In the genomic region with DNA sequence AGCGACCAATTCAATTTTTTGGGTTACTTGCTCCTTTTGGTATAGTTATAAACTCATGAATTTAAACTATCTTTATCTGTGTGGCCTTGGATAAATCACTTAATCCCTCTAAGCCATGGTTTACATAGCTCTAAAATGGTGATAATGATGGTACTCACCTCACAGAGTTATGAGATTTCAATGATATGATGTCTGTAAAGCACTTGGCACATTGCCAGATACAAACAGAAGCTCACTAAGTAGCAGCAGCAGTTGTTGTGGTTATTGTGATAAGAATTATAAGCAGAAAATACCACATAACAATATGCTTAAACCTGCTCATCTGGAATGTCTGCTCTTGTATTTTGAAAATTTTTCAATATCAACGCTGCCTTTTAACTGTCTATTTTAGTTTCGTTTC, we compare ENCODE assay signal across 28 cellular contexts.
DNase-seq lines count a peak whose midpoint lies in the region; FAIRE-seq and TF ChIP-seq lines count a peak whose summit lies in the region.
"Had no signal": no experiment of that assay in that cellular context is flagged by ENCODE, and none has a peak within 500 bp of the region (broad histone marks: within the 10 kb centered on the region; RNA-seq: fewer than 3 reads in every experiment).

No MANE protein-coding gene starts in this region.

- peaks cover 7% of the 10 kb centered on the region for H3K27me3 Mint-ChIP-seq in Caco-2 (ENCODE audit: insufficient read depth, unreplicated experiment)
- H3K27me3 Mint-ChIP-seq: activated CD4-positive, alpha-beta T cell treated with anti-CD3 and anti-CD28 coated beads, Interleukin-2, amount 10 ng/mL, durations not matched to agents 7 days and 5 days; activated naive CD8-positive, alpha-beta T cell treated with anti-CD3 and anti-CD28 coated beads for 36 hours; CD4-positive, alpha-beta memory T cell; stimulated activated memory B cell treated with anti-CD40 and anti-IgM and Interleukin-4, amounts not matched to agents 10 μg/mL and 1 μg/mL and 100 μg/mL, for 72 hours had no signal

- FAIRE-seq in small intestine (lab: Jason Lieb, UNC) = no peak
- FAIRE-seq: astrocyte, colon had no signal

- H3K36me3 ChIP-seq in HEK293 (ENCODE audit: control insufficient read depth in 2 of 2, insufficient read depth in 1 of 2, low read length in 2 of 2) = no peaks in the 10 kb centered on the region
- no peaks in the 10 kb centered on the region for H3K36me3 ChIP-seq in Caco-2 (ENCODE audit: control insufficient read depth, insufficient read depth, low read length)
- no peaks in the 10 kb centered on the region for H3K36me3 ChIP-seq in small intestine (ENCODE audit: control insufficient read depth in 2 of 2, insufficient read depth in 2 of 2, low read length in 2 of 2)
- H3K36me3 ChIP-seq: cardiac muscle cell, gastroesophageal sphincter, HAP-1, transverse colon had no signal

- intact Hi-C loops in Caco-2 (cut with micrococcal nuclease; ENCODE audit: unreplicated experiment) = no loop called here

- no peak overlapping the region for H3K4me3 Mint-ChIP-seq in Caco-2 (ENCODE audit: unreplicated experiment)
- H3K4me3 Mint-ChIP-seq: activated CD4-positive, alpha-beta T cell treated with anti-CD3 and anti-CD28 coated beads, Interleukin-2, amount 10 ng/mL, durations not matched to agents 7 days and 5 days; activated naive CD8-positive, alpha-beta T cell treated with anti-CD3 and anti-CD28 coated beads for 36 hours; CD4-positive, alpha-beta memory T cell; naive thymus-derived CD4-positive, alpha-beta T cell; stimulated activated memory B cell treated with anti-CD40 and anti-IgM and Interleukin-4, amounts not matched to agents 10 μg/mL and 1 μg/mL and 100 μg/mL, for 72 hours; WTC11 had no signal

- H3K4me3 ChIP-seq in HEK293 (ENCODE audit: low read depth, low read length) (no peak overlapping the region), Caco-2 (ENCODE audit: low read depth, low read length) (no peak overlapping the region), small intestine (ENCODE audit: low read depth in 1 of 2, low read length in 2 of 2) (no peak overlapping the region)
- H3K4me3 ChIP-seq: cardiac muscle cell, gastroesophageal sphincter, HAP-1, psoas muscle, transverse colon had no signal

- H3K9me3 ChIP-seq in HEK293 (ENCODE audit: control insufficient read depth, insufficient read depth, low read depth, low read length) (no peaks in the 10 kb centered on the region), Caco-2 (no peaks in the 10 kb centered on the region), small intestine (ENCODE audit: control insufficient read depth, low read depth) (no peaks in the 10 kb centered on the region)
- H3K9me3 ChIP-seq: HAP-1, psoas muscle, transverse colon had no signal

- no peaks in the 10 kb centered on the region for H3K9me3 Mint-ChIP-seq in Caco-2 (ENCODE audit: unreplicated experiment)
- H3K9me3 Mint-ChIP-seq: activated CD4-positive, alpha-beta T cell treated with anti-CD3 and anti-CD28 coated beads, Interleukin-2, amount 10 ng/mL, durations not matched to agents 7 days and 5 days; activated naive CD8-positive, alpha-beta T cell treated with anti-CD3 and anti-CD28 coated beads for 36 hours had no signal

- H3K27me3 ChIP-seq in Caco-2 (replicated peaks; ENCODE audit: control insufficient read depth, insufficient read depth, low read length) = no peaks in the 10 kb centered on the region
- no peaks in the 10 kb centered on the region for H3K27me3 ChIP-seq in small intestine (ENCODE audit: control insufficient read depth in 2 of 2, insufficient read depth in 2 of 2, low read length in 2 of 2)
- H3K27me3 ChIP-seq: gastroesophageal sphincter, transverse colon had no signal

- 0 out of 2 replicates have a peak, but pooled peaks cover 2% of the 10 kb centered on the region for H3K4me1 ChIP-seq in HEK293 (ENCODE audit: control insufficient read depth, insufficient read depth, low read length)
- H3K4me1 ChIP-seq in Caco-2 = no peaks in the 10 kb centered on the region
- H3K4me1 ChIP-seq in small intestine (ENCODE audit: control insufficient read depth in 2 of 2, insufficient read depth in 1 of 2, low read depth in 1 of 2, low read length in 1 of 2) = no peaks in the 10 kb centered on the region
- H3K4me1 ChIP-seq: gastroesophageal sphincter, HAP-1, psoas muscle had no signal

- no peak for TF ChIP-seq POLR2A in erythroblast (IDR thresholded peaks at IDR 0.05; ENCODE audit: low read length)

- CTCF ChIA-PET in HEK293 (lab: Yijun Ruan, JAX) = interaction anchor here (0.7 kb wide), 1 partner anchor 116 kb away, joined by 3 read pairs; no protein-coding TSS in a partner anchor
- CTCF ChIA-PET in Caco-2 (lab: Charles Lee) = no interaction called here

- TF ChIP-seq CTCF in HEK293 (tag by site-specific recombination; IDR thresholded peaks at IDR 0.05) (no peak), Caco-2 (IDR thresholded peaks at IDR 0.05; ENCODE audit: insufficient read depth in 1 of 2, low read depth in 1 of 2, low read length in 1 of 2, severe bottlenecking in 1 of 2, unreplicated experiment in 1 of 2) (no peak)

- WGBS in small intestine, 3 donors = 75 to 82% (median 77%) methylated on average over 3 of the region's 3 CpGs

- DNase-seq in NCI-H1436 (lab: John Stamatoyannopoulos, UW) (peak; percentile 11), NCI-H1436 treated with DMSO at 0.1 percent for 48 hours (lab: John Stamatoyannopoulos, UW) (no peak), NCI-H2227 treated with DMSO at 0.1 percent for 48 hours (lab: John Stamatoyannopoulos, UW) (peak; percentile 20), SK-N-DZ (ENCODE audit: low spot score) (peak; percentile 1), Caco-2 (no peak), small intestine (no peak), erythroblast (lab: John Stamatoyannopoulos, UW) (no peak)
- DNase-seq: activated CD4-positive, alpha-beta T cell treated with anti-CD3 and anti-CD28 coated beads, Interleukin-2, amount 10 ng/mL, durations not matched to agents 7 days and 5 days; activated gamma-delta T cell; activated naive CD8-positive, alpha-beta T cell treated with anti-CD3 and anti-CD28 coated beads for 36 hours; activated T-cell treated with anti-CD3 and anti-CD28 coated beads, Interleukin-2, amount 50 U/mL, for 1 hour; CD4-positive, alpha-beta memory T cell; DMS79 treated with DMSO at 0.1 percent for 48 hours; GF-D8; kidney glomerular epithelial cell; naive thymus-derived CD4-positive, alpha-beta T cell; NCI-H2081 treated with DMSO at 0.1 percent for 48 hours; NCI-H774; psoas muscle; transverse colon had no signal

- H3K27ac Mint-ChIP-seq in Caco-2 (ENCODE audit: unreplicated experiment) = no peak overlapping the region
- H3K27ac Mint-ChIP-seq: activated CD4-positive, alpha-beta T cell treated with anti-CD3 and anti-CD28 coated beads, Interleukin-2, amount 10 ng/mL, durations not matched to agents 7 days and 5 days; activated naive CD8-positive, alpha-beta T cell treated with anti-CD3 and anti-CD28 coated beads for 36 hours; CD4-positive, alpha-beta memory T cell; naive thymus-derived CD4-positive, alpha-beta T cell; stimulated activated memory B cell treated with anti-CD40 and anti-IgM and Interleukin-4, amounts not matched to agents 10 μg/mL and 1 μg/mL and 100 μg/mL, for 72 hours; WTC11 had no signal

- no peak overlapping the region for H3K27ac ChIP-seq in HEK293 (ENCODE audit: extremely low read depth, low read depth, low read length)
- H3K27ac ChIP-seq in small intestine (ENCODE audit: low read depth in 1 of 2, low read length in 1 of 2) = no peak overlapping the region
- H3K27ac ChIP-seq: cardiac muscle cell, gastroesophageal sphincter, psoas muscle, transverse colon had no signal

- no TSS peak for BruUV-seq in Caco-2 (replicated peaks; lab: Mats Ljungman, UMichigan)

- no peaks in the 10 kb centered on the region for H3K36me3 Mint-ChIP-seq in Caco-2 (ENCODE audit: insufficient read depth, unreplicated experiment)
- H3K36me3 Mint-ChIP-seq: activated naive CD8-positive, alpha-beta T cell treated with anti-CD3 and anti-CD28 coated beads for 36 hours; CD4-positive, alpha-beta memory T cell; naive thymus-derived CD4-positive, alpha-beta T cell; stimulated activated memory B cell treated with anti-CD40 and anti-IgM and Interleukin-4, amounts not matched to agents 10 μg/mL and 1 μg/mL and 100 μg/mL, for 72 hours; WTC11 had no signal

- H3K4me1 Mint-ChIP-seq in Caco-2 (ENCODE audit: low read depth, unreplicated experiment) = no peaks in the 10 kb centered on the region
- H3K4me1 Mint-ChIP-seq: activated CD4-positive, alpha-beta T cell treated with anti-CD3 and anti-CD28 coated beads, Interleukin-2, amount 10 ng/mL, durations not matched to agents 7 days and 5 days; activated naive CD8-positive, alpha-beta T cell treated with anti-CD3 and anti-CD28 coated beads for 36 hours; CD4-positive, alpha-beta memory T cell; naive thymus-derived CD4-positive, alpha-beta T cell; stimulated activated memory B cell treated with anti-CD40 and anti-IgM and Interleukin-4, amounts not matched to agents 10 μg/mL and 1 μg/mL and 100 μg/mL, for 72 hours had no signal

- POLR2A ChIA-PET in HEK293 (lab: Yijun Ruan, JAX) (no interaction called here), Caco-2 (lab: Charles Lee) (no interaction called here)

TF ChIP-seq in HEK293, 187 proteins besides CTCF, POLR2A, EP300 and RAD21 (continues in another document):
- TF ChIP-seq ZNF707 (tag by site-specific recombination; IDR thresholded peaks at IDR 0.05) = no peak
- no peak for TF ChIP-seq ZBTB7A (tag by site-specific recombination; IDR thresholded peaks at IDR 0.05; ENCODE audit: low read depth)
- 0 out of 2 replicates have a peak, but pooled peaks have one; percentile 40 for TF ChIP-seq ZNF350 (tag by site-specific recombination; IDR thresholded peaks at IDR 0.05)
- no peak for TF ChIP-seq KLF9 (tag by site-specific recombination; IDR thresholded peaks at IDR 0.05; ENCODE audit: low read depth)
- TF ChIP-seq ZNF664 (tag by site-specific recombination; IDR thresholded peaks at IDR 0.05) = no peak
- TF ChIP-seq ZNF776 (tag by site-specific recombination; IDR thresholded peaks at IDR 0.05; ENCODE audit: borderline replicate concordance) = no peak

Comparison
In these comparisons a context has a peak if more than half of its experiments do, and no peak if none do; other contexts are left out.
1. DNase-seq: peak in NCI-H1436 (single experiment), NCI-H2227 treated with DMSO at 0.1 percent for 48 hours (single experiment) and SK-N-DZ (single experiment); none in NCI-H1436 treated with DMSO at 0.1 percent for 48 hours (single experiment), Caco-2 (0 of 2), small intestine (single experiment) and erythroblast (0 of 2).